1 cellular context compared by ENCODE assay signal in genomic region chr11:12144306-12145174, GRCh38.
TF ChIP-seq lines count a peak whose summit lies in the region.

No MANE protein-coding gene starts in this region.

TF ChIP-seq in GM23338, 12 proteins besides CTCF, POLR2A, EP300 and RAD21:
- TF ChIP-seq, protein P1, sequence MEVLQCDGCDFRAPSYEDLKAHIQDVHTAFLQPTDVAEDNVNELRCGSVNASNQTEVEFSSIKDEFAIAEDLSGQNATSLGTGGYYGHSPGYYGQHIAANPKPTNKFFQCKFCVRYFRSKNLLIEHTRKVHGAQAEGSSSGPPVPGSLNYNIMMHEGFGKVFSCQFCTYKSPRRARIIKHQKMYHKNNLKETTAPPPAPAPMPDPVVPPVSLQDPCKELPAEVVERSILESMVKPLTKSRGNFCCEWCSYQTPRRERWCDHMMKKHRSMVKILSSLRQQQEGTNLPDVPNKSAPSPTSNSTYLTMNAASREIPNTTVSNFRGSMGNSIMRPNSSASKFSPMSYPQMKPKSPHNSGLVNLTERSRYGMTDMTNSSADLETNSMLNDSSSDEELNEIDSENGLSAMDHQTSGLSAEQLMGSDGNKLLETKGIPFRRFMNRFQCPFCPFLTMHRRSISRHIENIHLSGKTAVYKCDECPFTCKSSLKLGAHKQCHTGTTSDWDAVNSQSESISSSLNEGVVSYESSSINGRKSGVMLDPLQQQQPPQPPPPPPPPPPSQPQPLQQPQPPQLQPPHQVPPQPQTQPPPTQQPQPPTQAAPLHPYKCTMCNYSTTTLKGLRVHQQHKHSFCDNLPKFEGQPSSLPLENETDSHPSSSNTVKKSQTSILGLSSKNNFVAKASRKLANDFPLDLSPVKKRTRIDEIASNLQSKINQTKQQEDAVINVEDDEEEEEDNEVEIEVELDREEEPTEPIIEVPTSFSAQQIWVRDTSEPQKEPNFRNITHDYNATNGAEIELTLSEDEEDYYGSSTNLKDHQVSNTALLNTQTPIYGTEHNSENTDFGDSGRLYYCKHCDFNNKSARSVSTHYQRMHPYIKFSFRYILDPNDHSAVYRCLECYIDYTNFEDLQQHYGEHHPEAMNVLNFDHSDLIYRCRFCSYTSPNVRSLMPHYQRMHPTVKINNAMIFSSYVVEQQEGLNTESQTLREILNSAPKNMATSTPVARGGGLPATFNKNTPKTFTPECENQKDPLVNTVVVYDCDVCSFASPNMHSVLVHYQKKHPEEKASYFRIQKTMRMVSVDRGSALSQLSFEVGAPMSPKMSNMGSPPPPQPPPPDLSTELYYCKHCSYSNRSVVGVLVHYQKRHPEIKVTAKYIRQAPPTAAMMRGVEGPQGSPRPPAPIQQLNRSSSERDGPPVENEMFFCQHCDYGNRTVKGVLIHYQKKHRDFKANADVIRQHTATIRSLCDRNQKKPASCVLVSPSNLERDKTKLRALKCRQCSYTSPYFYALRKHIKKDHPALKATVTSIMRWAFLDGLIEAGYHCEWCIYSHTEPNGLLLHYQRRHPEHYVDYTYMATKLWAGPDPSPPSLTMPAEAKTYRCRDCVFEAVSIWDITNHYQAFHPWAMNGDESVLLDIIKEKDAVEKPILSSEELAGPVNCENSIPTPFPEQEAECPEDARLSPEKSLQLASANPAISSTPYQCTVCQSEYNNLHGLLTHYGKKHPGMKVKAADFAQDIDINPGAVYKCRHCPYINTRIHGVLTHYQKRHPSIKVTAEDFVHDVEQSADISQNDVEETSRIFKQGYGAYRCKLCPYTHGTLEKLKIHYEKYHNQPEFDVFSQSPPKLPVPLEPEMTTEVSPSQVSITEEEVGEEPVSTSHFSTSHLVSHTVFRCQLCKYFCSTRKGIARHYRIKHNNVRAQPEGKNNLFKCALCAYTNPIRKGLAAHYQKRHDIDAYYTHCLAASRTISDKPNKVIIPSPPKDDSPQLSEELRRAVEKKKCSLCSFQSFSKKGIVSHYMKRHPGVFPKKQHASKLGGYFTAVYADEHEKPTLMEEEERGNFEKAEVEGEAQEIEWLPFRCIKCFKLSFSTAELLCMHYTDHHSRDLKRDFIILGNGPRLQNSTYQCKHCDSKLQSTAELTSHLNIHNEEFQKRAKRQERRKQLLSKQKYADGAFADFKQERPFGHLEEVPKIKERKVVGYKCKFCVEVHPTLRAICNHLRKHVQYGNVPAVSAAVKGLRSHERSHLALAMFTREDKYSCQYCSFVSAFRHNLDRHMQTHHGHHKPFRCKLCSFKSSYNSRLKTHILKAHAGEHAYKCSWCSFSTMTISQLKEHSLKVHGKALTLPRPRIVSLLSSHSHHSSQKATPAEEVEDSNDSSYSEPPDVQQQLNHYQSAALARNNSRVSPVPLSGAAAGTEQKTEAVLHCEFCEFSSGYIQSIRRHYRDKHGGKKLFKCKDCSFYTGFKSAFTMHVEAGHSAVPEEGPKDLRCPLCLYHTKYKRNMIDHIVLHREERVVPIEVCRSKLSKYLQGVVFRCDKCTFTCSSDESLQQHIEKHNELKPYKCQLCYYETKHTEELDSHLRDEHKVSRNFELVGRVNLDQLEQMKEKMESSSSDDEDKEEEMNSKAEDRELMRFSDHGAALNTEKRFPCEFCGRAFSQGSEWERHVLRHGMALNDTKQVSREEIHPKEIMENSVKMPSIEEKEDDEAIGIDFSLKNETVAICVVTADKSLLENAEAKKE (CRISPR knock-in tag; IDR thresholded peaks at IDR 0.05): no peak
- TF ChIP-seq EZH2phosphoT487 (IDR thresholded peaks at IDR 0.05; ENCODE audit: unreplicated experiment): no peak
- TF ChIP-seq ZNF331 (CRISPR knock-in tag; IDR thresholded peaks at IDR 0.05; ENCODE audit: low read depth): no peak
- no peak for TF ChIP-seq ZNF114 (CRISPR knock-in tag; IDR thresholded peaks at IDR 0.05)
- TF ChIP-seq JUNB (IDR thresholded peaks at IDR 0.05; ENCODE audit: unreplicated experiment): no peak
- TF ChIP-seq POLR2AphosphoS5 (IDR thresholded peaks at IDR 0.05; ENCODE audit: low read depth): no peak
